Comparison of ENCODE assay signal across 24 cellular contexts in genomic region chr18:23267447-23267776, GRCh38.
DNase-seq lines count a peak whose midpoint lies in the region; ATAC-seq, FAIRE-seq and TF ChIP-seq lines count a peak whose summit lies in the region.
"Had no signal": no experiment of that assay in that cellular context is flagged by ENCODE, and none has a peak within 500 bp of the region (broad histone marks: within the 10 kb centered on the region; RNA-seq: fewer than 3 reads in every experiment).

No MANE protein-coding gene starts in this region.

- intact Hi-C loops in A673 (cut with micrococcal nuclease; ENCODE audit: unreplicated experiment) = no loop called here

- peak overlapping the region; percentile 78 for H3K27ac Mint-ChIP-seq in endodermal cell
- H3K27ac Mint-ChIP-seq: neural progenitor cell had no signal

- H3K36me3 ChIP-seq in Loucy (ENCODE audit: insufficient read depth, low read length) = no peaks in the 10 kb centered on the region
- no peaks in the 10 kb centered on the region for H3K36me3 ChIP-seq in endodermal cell (ENCODE audit: control insufficient read depth, insufficient read depth, low read length)
- H3K36me3 ChIP-seq in A673 (ENCODE audit: insufficient read depth, low read length, poor library complexity, severe bottlenecking) = no peaks in the 10 kb centered on the region
- H3K36me3 ChIP-seq: neural progenitor cell, suprapubic skin, uterus had no signal

- H3K79me2 ChIP-seq in Loucy (ENCODE audit: insufficient read depth, low read length) = no peaks in the 10 kb centered on the region
- H3K79me2 ChIP-seq: hepatocyte had no signal

- H3K27me3 Mint-ChIP-seq in endodermal cell (ENCODE audit: insufficient read depth) = no peaks in the 10 kb centered on the region

- peak; percentile 7 for ATAC-seq in stimulated activated naive CD8-positive, alpha-beta T cell treated with anti-CD3 and anti-CD28 coated beads, Interleukin-15, Interleukin-2, amounts not matched to agents 100 U/mL and 50 U/mL, for 24 hours
- no peak for ATAC-seq in GM21528 (IDR thresholded peaks at IDR 0.05; ENCODE audit: low FRiP score, unreplicated experiment)
- ATAC-seq: foreskin keratinocyte, sciatic nerve had no signal

- H3K27me3 ChIP-seq in Loucy (ENCODE audit: insufficient read depth, low read length, poor library complexity, severe bottlenecking) = no peaks in the 10 kb centered on the region
- no peaks in the 10 kb centered on the region for H3K27me3 ChIP-seq in endodermal cell (ENCODE audit: control insufficient read depth, insufficient read depth, low read length, poor library complexity, severe bottlenecking)
- H3K27me3 ChIP-seq in A673 (replicated peaks; ENCODE audit: insufficient read depth, low read depth, low read length, poor library complexity) = no peaks in the 10 kb centered on the region
- H3K27me3 ChIP-seq: foreskin keratinocyte, hepatocyte, neural progenitor cell, suprapubic skin, uterus had no signal

- DNase-seq in GM12891 (ENCODE audit: insufficient read length, low spot score) (no peak), endodermal cell (no peak), A673 (ENCODE audit: low spot score) (no peak), NCI-H345 treated with DMSO at 0.1 percent for 48 hours (lab: John Stamatoyannopoulos, UW; ENCODE audit: unreplicated experiment) (no peak)
- DNase-seq in stimulated activated naive CD8-positive, alpha-beta T cell treated with anti-CD3 and anti-CD28 coated beads, Interleukin-15, Interleukin-2, amounts not matched to agents 100 U/mL and 50 U/mL, for 24 hours = no peak
- DNase-seq: activated CD4-positive, CD25-positive, alpha-beta regulatory T cell; Caco-2; erythroblast; foreskin keratinocyte; GM23248; left ventricle myocardium inferior; midbrain; NCI-H1105 treated with DMSO at 0.1 percent for 48 hours; NCI-H2081 treated with DMSO at 0.1 percent for 48 hours; NCI-H510A; stimulated activated CD8-positive, alpha-beta memory T cell treated with anti-CD3 and anti-CD28 coated beads, Interleukin-4, amount 100 ng/mL, for 48 hours; uterus had no signal

- H3K4me1 ChIP-seq in Loucy (ENCODE audit: insufficient read depth, low read length, poor library complexity, severe bottlenecking) (peaks cover 28% of the 10 kb centered on the region), endodermal cell (ENCODE audit: control insufficient read depth, insufficient read depth, low read length) (no peaks in the 10 kb centered on the region), A673 (ENCODE audit: insufficient read depth, low read length, poor library complexity, severe bottlenecking) (no peaks in the 10 kb centered on the region)
- H3K4me1 ChIP-seq: Caco-2, foreskin keratinocyte, neural progenitor cell, suprapubic skin, uterus had no signal

- H4K20me1 ChIP-seq in Loucy (ENCODE audit: insufficient read depth, low read length, poor library complexity, severe bottlenecking) = no peaks in the 10 kb centered on the region

- H3K9ac ChIP-seq in Loucy (ENCODE audit: low read depth, low read length, poor library complexity, severe bottlenecking) = peak overlapping the region; percentile 11
- no peak overlapping the region for H3K9ac ChIP-seq in endodermal cell (ENCODE audit: extremely low read depth, low read length, poor library complexity, severe bottlenecking)
- H3K9ac ChIP-seq: GM23248, neural progenitor cell had no signal

- H3K4me1 Mint-ChIP-seq in endodermal cell = peaks cover 17% of the 10 kb centered on the region
- H3K4me1 Mint-ChIP-seq: neural progenitor cell had no signal

- no peak overlapping the region for H2AFZ ChIP-seq in Loucy (ENCODE audit: low read length)
- H2AFZ ChIP-seq: GM23248, hepatocyte, neural progenitor cell had no signal

- no peak overlapping the region for H3K27ac ChIP-seq in endodermal cell (ENCODE audit: low read depth, low read length)
- no peak overlapping the region for H3K27ac ChIP-seq in A673 (ENCODE audit: low read depth, low read length, poor library complexity, severe bottlenecking)
- H3K27ac ChIP-seq: foreskin keratinocyte, GM23248, hepatocyte, left ventricle myocardium inferior, neural progenitor cell, SK-N-MC, suprapubic skin, uterus had no signal

- no peaks in the 10 kb centered on the region for H3F3A ChIP-seq in Loucy (ENCODE audit: low read depth)

- no peak for TF ChIP-seq POLR2A in GM12891 (IDR thresholded peaks at IDR 0.05; ENCODE audit: low read depth, low read length)

- H3K4me3 Mint-ChIP-seq in endodermal cell = no peak overlapping the region
- H3K4me3 Mint-ChIP-seq: neural progenitor cell had no signal

- no peak for TF ChIP-seq CTCF in Loucy (conservative IDR thresholded peaks at IDR 0.05; ENCODE audit: low read length)
- TF ChIP-seq CTCF in endodermal cell (conservative IDR thresholded peaks at IDR 0.05) = no peak
- no peak for TF ChIP-seq CTCF in A673 (conservative IDR thresholded peaks at IDR 0.05; ENCODE audit: low read depth, low read length)

- H3K36me3 Mint-ChIP-seq in endodermal cell (ENCODE audit: low read depth) = peaks cover 72% of the 10 kb centered on the region

- H3K4me3 ChIP-seq in Loucy (ENCODE audit: low read length, poor library complexity, severe bottlenecking) = no peak overlapping the region
- no peak overlapping the region for H3K4me3 ChIP-seq in endodermal cell (ENCODE audit: low read length)
- no peak overlapping the region for H3K4me3 ChIP-seq in A673 (ENCODE audit: low read depth, low read length, poor library complexity, severe bottlenecking)
- H3K4me3 ChIP-seq: GM23248, hepatocyte, left ventricle myocardium inferior, neural progenitor cell, SK-N-MC, suprapubic skin, uterus had no signal

- peaks cover 43% of the 10 kb centered on the region for H3K9me3 Mint-ChIP-seq in endodermal cell

- no peak overlapping the region for H3K4me2 ChIP-seq in Loucy (ENCODE audit: low read depth, low read length, poor library complexity, severe bottlenecking)
- H3K4me2 ChIP-seq: hepatocyte, neural progenitor cell had no signal

- POLR2A ChIA-PET in A673 (lab: Charles Lee; ENCODE audit: low non-redundant PET) = no interaction called here

- 91 to 100% methylated on average over 2 to 6 of the region's 6 CpGs for WGBS in endodermal cell (ENCODE audit: insufficient coverage in 1 of 2, insufficient read length in 1 of 2), 2 experiments

- FAIRE-seq in GM12891 (lab: Jason Lieb, UNC) = peak; percentile 51

- no TSS peak for BruUV-seq in A673 (replicated peaks; lab: Mats Ljungman, UMichigan)

- CTCF ChIA-PET in A673 (lab: Charles Lee) = no interaction called here

- no peaks in the 10 kb centered on the region for H3K9me2 ChIP-seq in Loucy (replicated peaks; ENCODE audit: low read depth, low read length)

- peaks cover 12% of the 10 kb centered on the region; the same call in 1 of the 2 replicates for H3K9me3 ChIP-seq in Loucy (ENCODE audit: insufficient read depth, low read depth, low read length)
- peaks cover 37% of the 10 kb centered on the region for H3K9me3 ChIP-seq in endodermal cell (ENCODE audit: control insufficient read depth, low read length)
- H3K9me3 ChIP-seq in A673 (ENCODE audit: low read depth, low read length, poor library complexity, severe bottlenecking) = no peaks in the 10 kb centered on the region
- H3K9me3 ChIP-seq: suprapubic skin, uterus had no signal

TF ChIP-seq in GM12891, 5 proteins besides CTCF, POLR2A, EP300 and RAD21:
- TF ChIP-seq POLR2AphosphoS5 (IDR thresholded peaks at IDR 0.05; ENCODE audit: low read depth, low read length) = no peak
- TF ChIP-seq POU2F2 (IDR thresholded peaks at IDR 0.05; ENCODE audit: low read depth, low read length) = no peak
- no peak for TF ChIP-seq TAF1 (IDR thresholded peaks at IDR 0.05; ENCODE audit: low read depth, low read length)
- no peak for TF ChIP-seq SPI1 (IDR thresholded peaks at IDR 0.05; ENCODE audit: low read depth, low read length)
- TF ChIP-seq PAX5 (IDR thresholded peaks at IDR 0.05; ENCODE audit: insufficient read depth, low read length, severe bottlenecking) = no peak
